8 cellular contexts compared by ENCODE assay signal in genomic region chr12:48997719-48998496, GRCh38. TPM values are rescaled to one million over a fixed set of nuclear protein-coding genes. Genes with fewer than 3 reads are reported as not detected.
DNase-seq lines count a peak whose midpoint lies in the region; ATAC-seq lines count a peak whose summit lies in the region.

No MANE protein-coding gene starts in this region.

- ATAC-seq in HG03045 (IDR thresholded peaks at IDR 0.05; ENCODE audit: unreplicated experiment) = peak; percentile 40

- H3K4me1 Mint-ChIP-seq in activated T-cell treated with anti-CD3 and anti-CD28 coated beads, Interleukin-2, amount 50 U/mL, for 24 hours (ENCODE audit: low read depth) = peaks cover 38% of the 10 kb centered on the region

- H3K9me3 Mint-ChIP-seq in activated T-cell treated with anti-CD3 and anti-CD28 coated beads, Interleukin-2, amount 50 U/mL, for 24 hours = no peaks in the 10 kb centered on the region

- peaks cover 76% of the 10 kb centered on the region for H3K27me3 Mint-ChIP-seq in activated T-cell treated with anti-CD3 and anti-CD28 coated beads, Interleukin-2, amount 50 U/mL, for 24 hours

- no peak overlapping the region for H3K27ac Mint-ChIP-seq in activated T-cell treated with anti-CD3 and anti-CD28 coated beads, Interleukin-2, amount 50 U/mL, for 24 hours

- H3K36me3 Mint-ChIP-seq in activated T-cell treated with anti-CD3 and anti-CD28 coated beads, Interleukin-2, amount 50 U/mL, for 24 hours (ENCODE audit: low read depth) = peaks cover 28% of the 10 kb centered on the region

- DNase-seq in activated CD4-positive, alpha-beta T cell treated with anti-CD3 and anti-CD28 coated beads for 48 hours = peak; percentile 36
- DNase-seq in activated CD4-positive, alpha-beta T cell treated with anti-CD3 and anti-CD28 coated beads for 1 hour = no peak
- DNase-seq in activated T-cell treated with anti-CD3 and anti-CD28 coated beads, Interleukin-2, amount 50 U/mL, for 24 hours = peak; percentile 59
- peak; percentile 58 for DNase-seq in stimulated activated CD8-positive, alpha-beta memory T cell treated with anti-CD3 and anti-CD28 coated beads, Interleukin-4, amount 100 ng/mL, for 48 hours
- DNase-seq in C1 segment of cervical spinal cord (lab: John Stamatoyannopoulos, UW) = no peak
- no peak for DNase-seq in cerebellum (ENCODE audit: low spot score)

- peak overlapping the region; percentile 30 for H3K4me3 ChIP-seq in iPS-11a (ENCODE audit: low read depth, low read length)

- peak overlapping the region; percentile 43 for H3K4me3 Mint-ChIP-seq in activated T-cell treated with anti-CD3 and anti-CD28 coated beads, Interleukin-2, amount 50 U/mL, for 24 hours

RNA-seq across cellular contexts. Expression of gene DDN, which starts 1.3 kb away (rescaled TPM):
- 0.64 TPM for total RNA-seq in cerebellum

RNA-seq across cellular contexts. Expression of gene WNT1, which starts 19.8 kb away (rescaled TPM):
- not detected for total RNA-seq in cerebellum

RNA-seq across cellular contexts. Expression of gene PRKAG1, which starts 20.7 kb away (rescaled TPM):
- 33.6 TPM for total RNA-seq in cerebellum

RNA-seq across cellular contexts. Expression of gene WNT10B, which starts 26.4 kb away (rescaled TPM):
- 5.7 TPM for total RNA-seq in cerebellum

RNA-seq across cellular contexts. Expression of gene ARF3, which starts 40.6 kb away (rescaled TPM):
- 49.6 TPM for total RNA-seq in cerebellum

Comparison
In these comparisons a context has a peak if more than half of its experiments do, and no peak if none do; other contexts are left out.
1. DNase-seq: peak in activated CD4-positive, alpha-beta T cell treated with anti-CD3 and anti-CD28 coated beads for 48 hours (single experiment), activated T-cell treated with anti-CD3 and anti-CD28 coated beads, Interleukin-2, amount 50 U/mL, for 24 hours (single experiment) and stimulated activated CD8-positive, alpha-beta memory T cell treated with anti-CD3 and anti-CD28 coated beads, Interleukin-4, amount 100 ng/mL, for 48 hours (single experiment); none in activated CD4-positive, alpha-beta T cell treated with anti-CD3 and anti-CD28 coated beads for 1 hour (single experiment), C1 segment of cervical spinal cord (0 of 14) and cerebellum (single experiment).